12 cellular contexts compared by ENCODE assay signal in the genomic region with DNA sequence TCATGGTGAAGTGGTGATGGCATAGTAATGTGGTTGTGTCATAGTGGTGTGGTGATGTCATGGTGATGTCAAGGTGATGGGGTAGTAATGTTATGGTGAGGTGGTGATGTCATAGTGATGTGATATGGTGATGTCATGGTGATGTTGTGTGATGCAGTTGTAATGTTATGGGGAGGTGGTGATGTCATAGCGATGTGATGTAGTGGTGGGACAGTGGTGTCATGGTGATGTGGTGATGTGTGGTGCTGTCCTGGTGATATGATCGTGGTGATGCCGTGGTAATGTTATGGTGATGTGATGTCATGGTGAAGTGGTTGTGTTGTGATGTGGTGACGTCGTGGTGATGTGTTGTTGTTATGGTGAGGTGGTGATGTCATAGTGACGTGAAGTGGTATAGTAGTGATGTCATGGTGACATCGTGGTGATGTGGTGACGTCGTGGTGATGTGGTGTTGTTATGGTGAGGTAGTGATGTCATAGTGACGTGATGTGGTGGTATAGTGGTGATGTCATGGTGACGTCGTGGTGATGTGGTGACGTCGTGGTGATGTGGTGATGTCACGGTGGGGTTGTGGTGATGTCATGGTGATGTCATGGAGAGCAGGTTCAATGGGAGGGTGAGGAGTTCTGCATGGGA.
DNase-seq lines count a peak whose midpoint lies in the region; ATAC-seq and TF ChIP-seq lines count a peak whose summit lies in the region.
"Had no signal": no experiment of that assay in that cellular context is flagged by ENCODE, and none has a peak within 500 bp of the region (broad histone marks: within the 10 kb centered on the region; RNA-seq: fewer than 3 reads in every experiment).

No MANE protein-coding gene starts in this region.

- H3K4me1 ChIP-seq in esophagus squamous epithelium: no peaks in the 10 kb centered on the region

- H3K27ac ChIP-seq in esophagus squamous epithelium: no peak overlapping the region

- no peaks in the 10 kb centered on the region for H3K27me3 ChIP-seq in esophagus squamous epithelium

- TF ChIP-seq CTCF in esophagus squamous epithelium (IDR thresholded peaks at IDR 0.05): no peak

- peak; percentile 13 to 31 for DNase-seq in stimulated activated naive CD8-positive, alpha-beta T cell treated with anti-CD3 and anti-CD28 coated beads, Interleukin-15, amount 100 ng/mL, for 72 hours
- DNase-seq in stimulated activated naive CD8-positive, alpha-beta T cell treated with anti-CD3 and anti-CD28 coated beads, Interleukin-15, Interleukin-2, amounts not matched to agents 100 U/mL and 50 U/mL, for 24 hours: no peak
- peak; percentile 10 for DNase-seq in NCI-H69 (lab: John Stamatoyannopoulos, UW)
- DNase-seq in ecto neural progenitor cell (ENCODE audit: low spot score): peak; percentile 29
- no peak for DNase-seq in esophagus squamous epithelium (lab: John Stamatoyannopoulos, UW)
- DNase-seq: effector CD4-positive, alpha-beta T cell; NCI-H1436 treated with DMSO at 0.1 percent for 48 hours; SHP77 treated with DMSO at 0.1 percent for 48 hours; small intestine had no signal

- 86 to 91% methylated on average over 15 of the region's 15 CpGs for WGBS in esophagus squamous epithelium, 2 donors

- no peaks in the 10 kb centered on the region for H3K9me3 Mint-ChIP-seq in stimulated activated naive CD8-positive, alpha-beta T cell treated with anti-CD3 and anti-CD28 coated beads, Interleukin-15, amount 100 ng/mL, for 72 hours
- H3K9me3 Mint-ChIP-seq: mesothelial cell of epicardium had no signal

- ATAC-seq in stimulated activated naive CD8-positive, alpha-beta T cell treated with anti-CD3 and anti-CD28 coated beads, Interleukin-15, amount 100 ng/mL, for 72 hours: peak; percentile 38
- ATAC-seq in stimulated activated naive CD8-positive, alpha-beta T cell treated with anti-CD3 and anti-CD28 coated beads, Interleukin-15, Interleukin-2, amounts not matched to agents 100 U/mL and 50 U/mL, for 24 hours: no peak
- ATAC-seq in GM21576 (IDR thresholded peaks at IDR 0.05; ENCODE audit: unreplicated experiment) (no peak), HG02678 (IDR thresholded peaks at IDR 0.05; ENCODE audit: unreplicated experiment) (no peak)

- H3K4me3 ChIP-seq in esophagus squamous epithelium: no peak overlapping the region

- TF ChIP-seq POLR2A in esophagus squamous epithelium (IDR thresholded peaks at IDR 0.05): no peak

- no peaks in the 10 kb centered on the region for H3K36me3 ChIP-seq in esophagus squamous epithelium

- H3K27me3 Mint-ChIP-seq in stimulated activated naive CD8-positive, alpha-beta T cell treated with anti-CD3 and anti-CD28 coated beads, Interleukin-15, amount 100 ng/mL, for 72 hours: no peaks in the 10 kb centered on the region

- no peak overlapping the region for H3K27ac Mint-ChIP-seq in stimulated activated naive CD8-positive, alpha-beta T cell treated with anti-CD3 and anti-CD28 coated beads, Interleukin-15, amount 100 ng/mL, for 72 hours
- H3K27ac Mint-ChIP-seq: mesothelial cell of epicardium had no signal

- H3K4me1 Mint-ChIP-seq in stimulated activated naive CD8-positive, alpha-beta T cell treated with anti-CD3 and anti-CD28 coated beads, Interleukin-15, amount 100 ng/mL, for 72 hours: no peaks in the 10 kb centered on the region
- H3K4me1 Mint-ChIP-seq: mesothelial cell of epicardium had no signal

- intact Hi-C loops in esophagus squamous epithelium (cut with DNase I): no loop called here

- no peak overlapping the region for H3K4me3 Mint-ChIP-seq in stimulated activated naive CD8-positive, alpha-beta T cell treated with anti-CD3 and anti-CD28 coated beads, Interleukin-15, amount 100 ng/mL, for 72 hours
- H3K4me3 Mint-ChIP-seq: mesothelial cell of epicardium had no signal

- H3K9me3 ChIP-seq in esophagus squamous epithelium: peaks cover 0 to 3% (median 0%) of the 10 kb centered on the region in 3 donors

Comparison
In these comparisons a context has a peak if more than half of its experiments do, and no peak if none do; other contexts are left out.
1. DNase-seq: peak in stimulated activated naive CD8-positive, alpha-beta T cell treated with anti-CD3 and anti-CD28 coated beads, Interleukin-15, amount 100 ng/mL, for 72 hours (2 of 2), NCI-H69 (single experiment) and ecto neural progenitor cell (single experiment); none in stimulated activated naive CD8-positive, alpha-beta T cell treated with anti-CD3 and anti-CD28 coated beads, Interleukin-15, Interleukin-2, amounts not matched to agents 100 U/mL and 50 U/mL, for 24 hours (single experiment) and esophagus squamous epithelium (single experiment).